In genomic region chr6:31690231-31691077, GRCh38 we compare ENCODE assay signal across 10 cellular contexts. TPM values are rescaled to one million over a fixed set of nuclear protein-coding genes. Genes with fewer than 3 reads are reported as not detected.
A peak's percentile ranks its signal among the peaks of the same experiment; 100 is the strongest.
DNase-seq lines count a peak whose midpoint lies in the region; ATAC-seq and TF ChIP-seq lines count a peak whose summit lies in the region.
"Had no signal": no experiment of that assay in that cellular context is flagged by ENCODE, and none has a peak within 500 bp of the region (broad histone marks: within the 10 kb centered on the region; RNA-seq: fewer than 3 reads in every experiment).

No MANE protein-coding gene starts in this region.

- H3K27ac Mint-ChIP-seq in activated T-helper 17 cell treated with anti-CD3 and anti-CD28 coated beads, Interleukin-2, amount 50 U/mL, for 72 hours = peak overlapping the region; percentile 57

- no peak for TF ChIP-seq CTCF in ascending aorta (IDR thresholded peaks at IDR 0.05)

- no peaks in the 10 kb centered on the region for H3K27me3 Mint-ChIP-seq in activated T-helper 17 cell treated with anti-CD3 and anti-CD28 coated beads, Interleukin-2, amount 50 U/mL, for 72 hours

- H3K9me3 ChIP-seq in mucosa of rectum (ENCODE audit: control insufficient read depth in 2 of 2, low read length in 2 of 2) (no peaks in the 10 kb centered on the region), ascending aorta (no peaks in the 10 kb centered on the region)
- H3K9me3 ChIP-seq: SJCRH30 had no signal

- H3K9ac ChIP-seq in mucosa of rectum (ENCODE audit: low read depth in 1 of 2, low read length in 2 of 2) = peak overlapping the region in 1 of 2 donors; percentile 1

- peak; percentile 74 for DNase-seq in ELF-1 (ENCODE audit: low read depth, low spot score)
- no peak for DNase-seq in H7
- no peak for DNase-seq in ascending aorta (ENCODE audit: low spot score in 2 of 2)
- DNase-seq: COR-L47; SJCRH30; stimulated activated naive CD4-positive, alpha-beta T cell treated with Interleukin-2 at 50 U/mL for 16 hours had no signal

- H3K4me1 Mint-ChIP-seq in activated T-helper 17 cell treated with anti-CD3 and anti-CD28 coated beads, Interleukin-2, amount 50 U/mL, for 72 hours = no peaks in the 10 kb centered on the region

- no peak overlapping the region for H3K4me3 ChIP-seq in mucosa of rectum (ENCODE audit: low read length in 2 of 2)
- H3K4me3 ChIP-seq in H7 (ENCODE audit: insufficient read depth, low read depth, low read length) = no peak overlapping the region
- no peak overlapping the region for H3K4me3 ChIP-seq in ascending aorta
- H3K4me3 ChIP-seq: SJCRH30 had no signal

- H3K27me3 ChIP-seq in mucosa of rectum (ENCODE audit: control insufficient read depth in 2 of 2, insufficient read depth in 2 of 2, low read length in 2 of 2) (no peaks in the 10 kb centered on the region), H7 (ENCODE audit: control insufficient read depth, insufficient read depth, low read length) (no peaks in the 10 kb centered on the region), ascending aorta (no peaks in the 10 kb centered on the region)
- H3K27me3 ChIP-seq: SJCRH30 had no signal

- intact Hi-C loops in ascending aorta (cut with DNase I) = no loop called here

- H3K36me3 ChIP-seq in mucosa of rectum (ENCODE audit: control insufficient read depth in 2 of 2, insufficient read depth in 2 of 2, low read length in 2 of 2) (peaks cover 69 to 81% of the 10 kb centered on the region in 2 donors), H7 (replicated peaks; ENCODE audit: control insufficient read depth, insufficient read depth, low read length) (peaks cover 18% of the 10 kb centered on the region), ascending aorta (peaks cover 71 to 91% of the 10 kb centered on the region in 2 donors)

- H3K9me3 Mint-ChIP-seq in activated T-helper 17 cell treated with anti-CD3 and anti-CD28 coated beads, Interleukin-2, amount 50 U/mL, for 72 hours = no peaks in the 10 kb centered on the region

- no peak overlapping the region for H3K4me3 Mint-ChIP-seq in activated T-helper 17 cell treated with anti-CD3 and anti-CD28 coated beads, Interleukin-2, amount 50 U/mL, for 72 hours

- H3K36me3 Mint-ChIP-seq in activated T-helper 17 cell treated with anti-CD3 and anti-CD28 coated beads, Interleukin-2, amount 50 U/mL, for 72 hours (ENCODE audit: low read depth) = peaks cover 91% of the 10 kb centered on the region

- H3K27ac ChIP-seq in mucosa of rectum (ENCODE audit: low read depth in 2 of 2, low read length in 2 of 2) = peak overlapping the region; percentile 56 to 64
- H3K27ac ChIP-seq in ascending aorta = no peak overlapping the region
- H3K27ac ChIP-seq: SJCRH30 had no signal

- peak; percentile 47 for ATAC-seq in activated T-helper 17 cell treated with anti-CD3 and anti-CD28 coated beads, Interleukin-2, amount 50 U/mL, for 72 hours (replicated peaks)
- no peak for ATAC-seq in GM19395 (IDR thresholded peaks at IDR 0.05; ENCODE audit: unreplicated experiment)

- H3K4me1 ChIP-seq in mucosa of rectum (ENCODE audit: control insufficient read depth in 2 of 2, insufficient read depth in 2 of 2, low read length in 2 of 2) (peaks cover 8 to 19% of the 10 kb centered on the region in 2 donors), ascending aorta (no peaks in the 10 kb centered on the region)

RNA-seq across cellular contexts. Expression of gene LY6G5C, which starts 9.6 kb away (rescaled TPM):
- 1 to 10 TPM; 2.2 to 5.0 TPM for total RNA-seq in activated T-helper 17 cell treated with anti-CD3 and anti-CD28 coated beads, Interleukin-2, amount 50 U/mL, for 72 hours
- 0.70 and 2.0 TPM in 2 replicates for total RNA-seq in H7 (2014; rRNA removed; shearing (Covaris generic))
- total RNA-seq in ascending aorta = 0.96 TPM

RNA-seq across cellular contexts. Expression of gene ABHD16A, which starts 12.7 kb away (rescaled TPM):
- 10 to 100 TPM; 31.4 to 31.7 TPM for total RNA-seq in activated T-helper 17 cell treated with anti-CD3 and anti-CD28 coated beads, Interleukin-2, amount 50 U/mL, for 72 hours
- total RNA-seq in H7 (2014; rRNA removed; shearing (Covaris generic)) = 35.7 and 39.7 TPM in 2 replicates
- total RNA-seq in ascending aorta = 28.0 TPM

RNA-seq across cellular contexts. Expression of gene LY6G6F, which starts 16.2 kb away (rescaled TPM):
- not detected for total RNA-seq in activated T-helper 17 cell treated with anti-CD3 and anti-CD28 coated beads, Interleukin-2, amount 50 U/mL, for 72 hours
- not detected in 2 replicates for total RNA-seq in H7 (2014; rRNA removed; shearing (Covaris generic))
- total RNA-seq in ascending aorta = not detected
- total RNA-seq: lung microvascular endothelial cell, SJCRH30 had no signal

RNA-seq across cellular contexts. Expression of gene LY6G5B, which starts 20.7 kb away (rescaled TPM):
- 10 to 100 TPM; 25.3 to 28.1 TPM for total RNA-seq in activated T-helper 17 cell treated with anti-CD3 and anti-CD28 coated beads, Interleukin-2, amount 50 U/mL, for 72 hours
- total RNA-seq in H7 (2014; rRNA removed; shearing (Covaris generic)) = 2.9 and 4.2 TPM in 2 replicates
- total RNA-seq in ascending aorta = 24.1 TPM

RNA-seq across cellular contexts. Expression of gene CSNK2B, which starts 24.6 kb away (rescaled TPM):
- 100 to 1,000 TPM; 204 to 245 TPM for total RNA-seq in activated T-helper 17 cell treated with anti-CD3 and anti-CD28 coated beads, Interleukin-2, amount 50 U/mL, for 72 hours
- total RNA-seq in H7 (2014; rRNA removed; shearing (Covaris generic)) = 197 and 224 TPM in 2 replicates
- total RNA-seq in ascending aorta = 148 TPM

Comparison
In these comparisons a context has a peak if more than half of its experiments do, and no peak if none do; other contexts are left out.
1. H3K27ac ChIP-seq: peak in mucosa of rectum (2 of 2); none in ascending aorta (0 of 2).